ENCODE assay signal across 1 cellular context in genomic region chr3:55264933-55265332, GRCh38.
TF ChIP-seq lines count a peak whose summit lies in the region.

No MANE protein-coding gene starts in this region.

TF ChIP-seq in IMR-90, 13 proteins besides CTCF, POLR2A, EP300 and RAD21 (continued from another document):
- TF ChIP-seq SMC3 (IDR thresholded peaks at IDR 0.05; ENCODE audit: low read depth, low read length) (no peak), MAFK (IDR thresholded peaks at IDR 0.05; ENCODE audit: low read depth, low read length) (no peak), CHD1 (IDR thresholded peaks at IDR 0.05; ENCODE audit: low read depth, low read length) (no peak)
